In the genomic region with DNA sequence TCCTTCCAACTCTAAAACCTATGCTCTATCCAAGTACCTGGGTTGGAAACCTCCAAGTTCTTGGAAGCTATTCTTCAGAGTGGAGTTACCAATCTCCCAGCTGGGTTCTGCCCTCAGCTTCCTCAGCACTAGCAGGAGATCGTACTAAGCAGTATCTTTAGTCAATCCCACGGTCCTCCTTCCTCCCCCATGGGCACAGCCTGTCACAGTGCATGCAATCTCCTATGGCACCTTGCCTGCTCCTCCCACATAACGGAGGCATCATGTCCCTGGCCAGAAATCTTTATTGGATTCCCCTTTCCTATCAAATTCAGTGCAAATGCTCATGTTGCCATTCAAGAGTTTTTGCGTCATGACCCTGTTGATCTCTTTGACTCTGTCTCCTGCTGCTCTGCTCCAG, we compare ENCODE assay signal across 17 cellular contexts. TPM values are rescaled to one million over a fixed set of nuclear protein-coding genes. Genes with fewer than 3 reads are reported as not detected.
"Had no signal": no experiment of that assay in that cellular context is flagged by ENCODE, and none has a peak within 500 bp of the region (broad histone marks: within the 10 kb centered on the region; RNA-seq: fewer than 3 reads in every experiment).

No MANE protein-coding gene starts in this region.

- H3K9me3 ChIP-seq: suprapubic skin, tibial artery, upper lobe of left lung, uterus had no signal

- H3K4me3 ChIP-seq: heart right ventricle, suprapubic skin, tibial artery, upper lobe of left lung, uterus had no signal

- H3K27me3 ChIP-seq: heart right ventricle, suprapubic skin, upper lobe of left lung, uterus had no signal

- DNase-seq: effector CD8-positive, alpha-beta T cell; heart right ventricle; kidney glomerular epithelial cell; mesendoderm; naive thymus-derived CD4-positive, alpha-beta T cell; nephron progenitor cell; right cardiac atrium; small intestine; stimulated activated CD4-positive, alpha-beta T cell treated with anti-CD3 and anti-CD28 coated beads, Interleukin-12 subunit alpha, Interleukin-12 subunit beta, amount 100 ng/mL, for 4 hours; stimulated activated naive CD4-positive, alpha-beta T cell treated with Interleukin-2 at 50 U/mL for 16 hours; tibial artery; upper lobe of left lung; uterus had no signal

- H3K27ac ChIP-seq: heart right ventricle, suprapubic skin, tibial artery, upper lobe of left lung, uterus had no signal

- H3K36me3 ChIP-seq: heart right ventricle, suprapubic skin, tibial artery, upper lobe of left lung, uterus had no signal

- H3K4me1 ChIP-seq: tibial artery, uterus had no signal

RNA-seq across cellular contexts. Expression of a gene that starts 5.4 kb away (rescaled TPM):
- total RNA-seq: dermis microvascular lymphatic vessel endothelial cell, lung microvascular endothelial cell, progenitor cell of endocrine pancreas had no signal
